ENCODE assay signal across 8 cellular contexts in the genomic region with DNA sequence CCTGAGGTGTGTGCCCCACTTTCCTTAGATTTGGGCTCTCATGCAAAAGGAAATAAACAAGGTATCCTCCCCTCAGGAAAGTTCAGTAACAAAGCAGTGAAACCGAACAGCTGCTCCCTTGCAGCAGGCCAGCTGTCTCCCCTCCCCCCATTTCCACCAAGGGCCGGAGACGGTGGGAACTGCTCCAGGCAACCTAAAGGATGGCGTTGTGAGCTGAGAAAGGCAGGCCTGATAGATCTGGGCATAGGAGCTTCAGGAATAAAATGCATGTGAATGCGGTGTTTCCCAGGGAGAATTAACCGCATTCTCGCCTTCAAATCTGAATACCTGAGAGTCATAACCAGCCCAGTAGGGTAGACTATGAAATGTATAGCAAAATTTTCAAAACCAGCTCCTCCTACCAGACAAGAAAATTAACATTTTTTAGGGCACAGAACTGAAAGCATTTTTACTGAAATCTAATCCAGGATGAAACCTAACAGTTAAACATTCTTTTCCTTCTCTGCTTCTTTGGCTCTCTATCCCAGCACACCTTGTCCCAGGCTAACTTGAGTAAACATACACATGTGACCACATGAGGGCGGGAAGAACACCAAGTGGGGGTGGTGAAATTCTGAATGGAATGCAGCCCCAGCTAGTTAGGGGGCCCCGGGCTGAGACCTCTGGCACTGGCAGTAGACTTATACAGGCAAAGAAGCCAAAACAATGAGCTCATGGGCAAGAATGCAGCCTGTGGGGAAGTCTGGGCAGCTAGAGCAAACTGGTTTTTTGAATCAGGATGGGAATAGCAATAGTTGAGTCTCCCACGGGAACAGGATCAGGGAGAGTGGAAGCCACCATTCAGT. TPM values are rescaled to one million over a fixed set of nuclear protein-coding genes. Genes with fewer than 3 reads are reported as not detected.
DNase-seq lines count a peak whose midpoint lies in the region; ATAC-seq and TF ChIP-seq lines count a peak whose summit lies in the region.

No MANE protein-coding gene starts in this region.

- H3K4me1 Mint-ChIP-seq in osteocyte (ENCODE audit: unreplicated experiment) = peaks cover 92% of the 10 kb centered on the region

- DNase-seq in NCI-H2081 (lab: John Stamatoyannopoulos, UW) (peak; percentile 68 to 72), NCI-H2081 treated with DMSO at 0.1 percent for 48 hours (lab: John Stamatoyannopoulos, UW) (no peak), NCI-H82 treated with DMSO at 0.1 percent for 48 hours (lab: John Stamatoyannopoulos, UW; ENCODE audit: unreplicated experiment) (peak; percentile 77), cardiac septum (ENCODE audit: low spot score) (peak; percentile 83), osteocyte (ENCODE audit: extremely low spot score, unreplicated experiment) (peak; percentile 93), GM19238 (ENCODE audit: insufficient read length, low spot score) (no peak)

- H3K4me3 Mint-ChIP-seq in osteocyte (ENCODE audit: unreplicated experiment) = peak overlapping the region; percentile 73

- H3K9me3 Mint-ChIP-seq in osteocyte (ENCODE audit: unreplicated experiment) = no peaks in the 10 kb centered on the region

- peak; percentile 4 for ATAC-seq in HG02981 (IDR thresholded peaks at IDR 0.05; ENCODE audit: unreplicated experiment)

- H3K36me3 Mint-ChIP-seq in osteocyte (ENCODE audit: unreplicated experiment) = peaks cover 24% of the 10 kb centered on the region

- no peak for TF ChIP-seq CTCF in osteocyte (IDR thresholded peaks at IDR 0.05)

- WGBS in adipose tissue, 3 donors = 2 to 7% (median 7%) methylated on average over 10 of the region's 10 CpGs

- intact Hi-C loops in cardiac septum (cut with DNase I) = no loop called here

- peak overlapping the region; percentile 97 for H3K27ac Mint-ChIP-seq in osteocyte (ENCODE audit: unreplicated experiment)

- peak overlapping the region; percentile 70 for H3K27ac ChIP-seq in adipose tissue (ENCODE audit: low read depth, low read length)

- no peaks in the 10 kb centered on the region for H3K27me3 Mint-ChIP-seq in osteocyte (ENCODE audit: unreplicated experiment)

RNA-seq across cellular contexts. Expression of a gene that starts 11.5 kb away (rescaled TPM):
- 100 to 1,000 TPM in 2 of 3 donors, 10 to 100 TPM in 1; 98.6 to 386 (median 314) TPM for polyA plus RNA-seq in adipose tissue
- total RNA-seq in cardiac septum (145 TPM), osteocyte (275 and 296 TPM in 2 replicates)

RNA-seq across cellular contexts. Expression of a gene that starts 18.7 kb away (rescaled TPM):
- polyA plus RNA-seq in adipose tissue = 10 to 100 TPM; 12.1 to 66.1 (median 56.0) TPM
- total RNA-seq in cardiac septum (28.9 TPM), osteocyte (2.3 and 2.6 TPM in 2 replicates)

RNA-seq across cellular contexts. Expression of a gene that starts 52.4 kb away (rescaled TPM):
- polyA plus RNA-seq in adipose tissue = under 1 TPM in 2 of 3 donors, not detected in 1; 0.15 to 0.18 TPM
- total RNA-seq in cardiac septum (0.46 TPM), osteocyte (not detected in 2 replicates)

Comparison
In these comparisons a context has a peak if more than half of its experiments do, and no peak if none do; other contexts are left out.
1. DNase-seq: peak in NCI-H2081 (2 of 2), NCI-H82 treated with DMSO at 0.1 percent for 48 hours (single experiment), cardiac septum (single experiment) and osteocyte (single experiment); none in NCI-H2081 treated with DMSO at 0.1 percent for 48 hours (single experiment) and GM19238 (single experiment).